In genomic region chr5:33411498-33411897, GRCh38 we compare ENCODE assay signal across 11 cellular contexts.
"Had no signal": no experiment of that assay in that cellular context is flagged by ENCODE, and none has a peak within 500 bp of the region (broad histone marks: within the 10 kb centered on the region; RNA-seq: fewer than 3 reads in every experiment).

No MANE protein-coding gene starts in this region.

- DNase-seq: GM23248, GOT3, H7, H9, HCEC 1CT, HFFc6 had no signal

- H3K36me3 ChIP-seq: HAP-1 had no signal

- H2AFZ ChIP-seq: GM23248, GM23338 had no signal

- H3K4me2 ChIP-seq: GM23338 had no signal

- H3K4me1 ChIP-seq: HAP-1 had no signal

- H3K9ac ChIP-seq: GM23248 had no signal

- H3K27ac ChIP-seq: GM23248 had no signal

- H3K4me3 ChIP-seq: GM23248, GM23338, HAP-1 had no signal

- ATAC-seq: GM23338, HCT116 had no signal

- H3K9me3 ChIP-seq: HAP-1 had no signal

- FAIRE-seq: H1, H54 had no signal
